Comparison of ENCODE assay signal across 24 cellular contexts in the genomic region with DNA sequence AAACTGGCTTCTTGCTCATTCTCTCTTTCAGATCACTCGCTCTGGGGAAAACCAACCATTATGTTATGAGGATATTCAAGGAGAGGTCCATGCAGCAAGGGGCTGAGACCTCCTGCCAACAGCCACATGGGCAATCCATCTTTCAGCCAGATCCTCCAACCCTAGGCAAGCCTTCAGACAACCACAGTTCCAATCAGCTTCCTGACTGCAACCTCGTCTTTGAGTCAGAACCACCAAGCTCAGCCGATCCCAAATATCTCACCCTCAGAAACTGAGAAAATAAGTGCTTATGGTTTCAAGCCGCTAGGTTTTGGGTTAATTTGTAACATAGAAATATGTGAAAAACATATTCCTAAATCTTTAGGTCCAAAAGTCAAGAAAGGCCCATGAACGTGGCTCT. TPM values are rescaled to one million over a fixed set of nuclear protein-coding genes. Genes with fewer than 3 reads are reported as not detected.
"Had no signal": no experiment of that assay in that cellular context is flagged by ENCODE, and none has a peak within 500 bp of the region (broad histone marks: within the 10 kb centered on the region; RNA-seq: fewer than 3 reads in every experiment).

No MANE protein-coding gene starts in this region.

- H3K9me3 ChIP-seq: SJSA1 had no signal

- ATAC-seq: Panc1 had no signal

- H3K4me3 ChIP-seq: SJSA1, SK-N-MC had no signal

- DNase-seq: KBM-7, MV-4-11, NCI-H1048, NCI-H1105, NCI-H1417, NCI-H1436 treated with DMSO at 0.1 percent for 48 hours, NCI-H1694, NCI-H187 treated with DMSO at 0.1 percent for 48 hours, NCI-H2029 treated with DMSO at 0.1 percent for 48 hours, NCI-H2171 treated with DMSO at 0.1 percent for 48 hours, NCI-H2227 treated with DMSO at 0.1 percent for 48 hours, NCI-H524 treated with DMSO at 0.1 percent for 48 hours, NCI-H69, NCI-H774, Right ventricle myocardium superior, SIG-M5 had no signal

- H3K27me3 ChIP-seq: SJSA1 had no signal

- H3K27ac ChIP-seq: SJSA1, SK-N-MC had no signal

RNA-seq across cellular contexts. Expression of a gene that starts 10.3 kb away (rescaled TPM):
- total RNA-seq: HT-29, LHCN-M2, MCF 10A, NCI-H460, Right ventricle myocardium superior, RPMI7951, SJSA1 had no signal
